Comparison of ENCODE assay signal across 24 cellular contexts in the genomic region with DNA sequence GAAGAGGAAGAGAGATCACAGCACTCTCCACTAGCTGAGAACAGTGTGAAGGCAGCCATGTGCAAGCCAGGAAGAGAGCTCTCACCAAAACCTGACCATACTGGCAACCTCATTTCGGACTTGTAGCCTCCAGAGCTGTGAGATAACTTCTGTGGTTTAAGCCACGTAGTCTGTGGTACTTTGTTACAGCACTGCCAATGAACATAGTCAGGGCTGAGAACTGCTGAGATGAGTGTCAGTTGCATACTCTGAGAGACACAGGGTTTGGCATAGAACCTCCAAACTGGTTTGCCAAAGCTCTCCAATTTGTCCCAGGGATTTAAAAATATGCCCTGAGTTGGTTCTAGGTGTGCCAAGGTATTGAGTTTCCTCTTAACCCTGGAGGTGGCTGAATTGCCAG.
DNase-seq lines count a peak whose midpoint lies in the region; ATAC-seq, FAIRE-seq and TF ChIP-seq lines count a peak whose summit lies in the region.
"Had no signal": no experiment of that assay in that cellular context is flagged by ENCODE, and none has a peak within 500 bp of the region (broad histone marks: within the 10 kb centered on the region; RNA-seq: fewer than 3 reads in every experiment).

No MANE protein-coding gene starts in this region.

- no peaks in the 10 kb centered on the region for H4K20me1 ChIP-seq in mammary epithelial cell (ENCODE audit: insufficient read depth, low read length)
- H4K20me1 ChIP-seq: BLaER1 had no signal

- H3K27me3 ChIP-seq in mammary epithelial cell (ENCODE audit: insufficient read depth, low read length) (no peaks in the 10 kb centered on the region), breast epithelium (no peaks in the 10 kb centered on the region), bronchial epithelial cell (ENCODE audit: control insufficient read depth, insufficient read depth, low read length) (peaks cover 1% of the 10 kb centered on the region), gastrocnemius medialis (no peaks in the 10 kb centered on the region)
- H3K27me3 ChIP-seq in CD4-positive, alpha-beta T cell (ENCODE audit: control insufficient read depth, insufficient read depth, low read length) = no peaks in the 10 kb centered on the region
- H3K27me3 ChIP-seq: BLaER1 had no signal

- TF ChIP-seq CTCF in mammary epithelial cell (conservative IDR thresholded peaks at IDR 0.05 in 1 of 2, IDR thresholded peaks at IDR 0.05 in 1 of 2; ENCODE audit: extremely low read depth in 1 of 2, insufficient read depth in 1 of 2, low read depth in 1 of 2, low read length in 2 of 2) = no peak
- no peak for TF ChIP-seq CTCF in breast epithelium (IDR thresholded peaks at IDR 0.05)
- no peak for TF ChIP-seq CTCF in bronchial epithelial cell (IDR thresholded peaks at IDR 0.05; ENCODE audit: insufficient read depth, low read length, severe bottlenecking)
- TF ChIP-seq CTCF in gastrocnemius medialis (IDR thresholded peaks at IDR 0.05 in 4 of 5, conservative IDR thresholded peaks at IDR 0.05 in 1 of 5) = no peak
- TF ChIP-seq CTCF in CD4-positive, alpha-beta T cell (IDR thresholded peaks at IDR 0.05) = no peak
- TF ChIP-seq CTCF in endothelial cell (IDR thresholded peaks at IDR 0.05; ENCODE audit: unreplicated experiment) = no peak

- WGBS in mammary epithelial cell (ENCODE audit: low coverage, missing lambda C conversion rate) = 46% methylated on average over 2 of the region's 2 CpGs

- no peak overlapping the region for H3K9ac ChIP-seq in mammary epithelial cell (ENCODE audit: insufficient read depth, low read length)
- H3K9ac ChIP-seq: BLaER1, GM23248 had no signal

- H3K4me3 Mint-ChIP-seq in CD4-positive, alpha-beta T cell = no peak overlapping the region
- H3K4me3 Mint-ChIP-seq in endothelial cell (ENCODE audit: unreplicated experiment) = no peak overlapping the region
- H3K4me3 Mint-ChIP-seq: CD8-positive, alpha-beta memory T cell had no signal

- intact Hi-C loops in mammary epithelial cell (cut with micrococcal nuclease) (no loop called here), breast epithelium (cut with DNase I; ENCODE audit: low total_unique reads) (loop anchor here (10.0 kb wide), 1 partner anchor 985 kb away; no protein-coding TSS in a partner anchor), gastrocnemius medialis (cut with DNase I; ENCODE audit: low total_unique reads) (no loop called here)
- intact Hi-C loops in CD4-positive, alpha-beta T cell (cut with DNase I, micrococcal nuclease) = no loop called here

- no peaks in the 10 kb centered on the region for H3K9me3 ChIP-seq in mammary epithelial cell (replicated peaks; ENCODE audit: insufficient read depth, low read length)
- no peaks in the 10 kb centered on the region for H3K9me3 ChIP-seq in breast epithelium
- H3K9me3 ChIP-seq in gastrocnemius medialis = no peaks in the 10 kb centered on the region
- H3K9me3 ChIP-seq in CD4-positive, alpha-beta T cell (ENCODE audit: control insufficient read depth, low read length) = no peaks in the 10 kb centered on the region
- H3K9me3 ChIP-seq: A549, BLaER1 had no signal

- in situ Hi-C loops in mammary epithelial cell (cut with MboI; ENCODE audit: low sequenced_read_pairs in 2 of 2) (no loop called here), gastrocnemius medialis (cut with MboI; ENCODE audit: low sequenced_read_pairs in 4 of 4) (no loop called here)

- no peaks in the 10 kb centered on the region for H3K36me3 Mint-ChIP-seq in CD4-positive, alpha-beta T cell (ENCODE audit: low read depth)
- H3K36me3 Mint-ChIP-seq in endothelial cell (ENCODE audit: low read depth, unreplicated experiment) = peaks cover 4% of the 10 kb centered on the region
- H3K36me3 Mint-ChIP-seq: CD8-positive, alpha-beta memory T cell had no signal

- H3K79me2 ChIP-seq in mammary epithelial cell (ENCODE audit: insufficient read depth, low read length) = no peaks in the 10 kb centered on the region

- no peak overlapping the region for H2AFZ ChIP-seq in mammary epithelial cell (ENCODE audit: low read depth, low read length)
- H2AFZ ChIP-seq: GM23248 had no signal

- no peaks in the 10 kb centered on the region for H3K4me1 Mint-ChIP-seq in CD4-positive, alpha-beta T cell (ENCODE audit: low read depth)
- H3K4me1 Mint-ChIP-seq in endothelial cell (ENCODE audit: unreplicated experiment) = no peaks in the 10 kb centered on the region
- H3K4me1 Mint-ChIP-seq: CD8-positive, alpha-beta memory T cell had no signal

- dilution Hi-C loops in mammary epithelial cell (cut with HindIII; ENCODE audit: low sequenced_read_pairs) = no loop called here

- peak; percentile 82 to 83 for ATAC-seq in gastrocnemius medialis
- no peak for ATAC-seq in CD4-positive, alpha-beta T cell (ENCODE audit: poor library complexity)
- ATAC-seq: A549, GM12878 had no signal

- H3K4me1 ChIP-seq in mammary epithelial cell (ENCODE audit: insufficient read depth, low read length) (peaks cover 8% of the 10 kb centered on the region), breast epithelium (no peaks in the 10 kb centered on the region), gastrocnemius medialis (peaks cover 10 to 20% of the 10 kb centered on the region in 2 donors)
- H3K4me1 ChIP-seq: A549, BLaER1 had no signal

- CTCF ChIA-PET in mammary epithelial cell (lab: Charles Lee; ENCODE audit: low non-redundant PET) = no interaction called here
- CTCF ChIA-PET in CD4-positive, alpha-beta T cell (lab: Charles Lee) = no interaction called here

- H3K9me3 Mint-ChIP-seq in CD4-positive, alpha-beta T cell = no peaks in the 10 kb centered on the region
- H3K9me3 Mint-ChIP-seq in endothelial cell (ENCODE audit: unreplicated experiment) = no peaks in the 10 kb centered on the region
- H3K9me3 Mint-ChIP-seq: CD8-positive, alpha-beta memory T cell had no signal

- H3K36me3 ChIP-seq in mammary epithelial cell (ENCODE audit: insufficient read depth, low read length) (no peaks in the 10 kb centered on the region), breast epithelium (no peaks in the 10 kb centered on the region), bronchial epithelial cell (ENCODE audit: control insufficient read depth, insufficient read depth, low read length) (no peaks in the 10 kb centered on the region), gastrocnemius medialis (no peaks in the 10 kb centered on the region)
- H3K36me3 ChIP-seq: BLaER1 had no signal

- no peak overlapping the region for H3K27ac Mint-ChIP-seq in CD4-positive, alpha-beta T cell
- no peak overlapping the region for H3K27ac Mint-ChIP-seq in endothelial cell (ENCODE audit: unreplicated experiment)

- peaks cover 4% of the 10 kb centered on the region for H3K27me3 Mint-ChIP-seq in CD4-positive, alpha-beta T cell
- no peaks in the 10 kb centered on the region for H3K27me3 Mint-ChIP-seq in endothelial cell (ENCODE audit: unreplicated experiment)

- DNase-seq in mammary epithelial cell (peak; percentile 22), breast epithelium (ENCODE audit: low spot score in 2 of 2) (no peak), OCI-M1 (lab: John Stamatoyannopoulos, UW) (peak; percentile 52), bronchial epithelial cell (ENCODE audit: low read depth) (no peak), gastrocnemius medialis (peak; percentile 6 to 11), NCI-H510A (lab: John Stamatoyannopoulos, UW) (no peak), endothelial cell (ENCODE audit: low spot score) (no peak)
- no peak for DNase-seq in CD4-positive, alpha-beta T cell
- DNase-seq: AML-193; CD8-positive, alpha-beta memory T cell; COR-L47; DMS 273 treated with DMSO at 0.1 percent for 48 hours; DMS53; DND-41; EL; GM23248; HCEC 1CT; IMR-90 had no signal

- POLR2A ChIA-PET in CD4-positive, alpha-beta T cell (lab: Charles Lee) = no interaction called here

- H3K4me3 ChIP-seq in mammary epithelial cell (replicated peaks in 1 of 3; ENCODE audit: insufficient read depth in 1 of 3, low read depth in 2 of 3, low read length in 3 of 3) (no peak overlapping the region), breast epithelium (no peak overlapping the region), bronchial epithelial cell (ENCODE audit: low read depth, low read length) (no peak overlapping the region), gastrocnemius medialis (no peak overlapping the region)
- H3K4me3 ChIP-seq: A549, BLaER1, GM12878, GM23248 had no signal

- TF ChIP-seq POLR2A in breast epithelium (IDR thresholded peaks at IDR 0.05) (no peak), gastrocnemius medialis (IDR thresholded peaks at IDR 0.05) (no peak)

- BruUV-seq in mammary epithelial cell (replicated peaks; lab: Mats Ljungman, UMichigan) = no TSS peak

- no peak overlapping the region for H3K27ac ChIP-seq in mammary epithelial cell (ENCODE audit: insufficient read depth, low read depth, low read length)
- H3K27ac ChIP-seq in breast epithelium = no peak overlapping the region
- peak overlapping the region in 2 of 4 donors; percentile 37 to 49 for H3K27ac ChIP-seq in gastrocnemius medialis
- H3K27ac ChIP-seq in CD4-positive, alpha-beta T cell (ENCODE audit: low read depth, low read length) = no peak overlapping the region
- H3K27ac ChIP-seq: 22Rv1, A549, BLaER1, GM23248 had no signal

- peak; percentile 52 for FAIRE-seq in bronchial epithelial cell (lab: Jason Lieb, UNC)
- FAIRE-seq: A549, GM12878, H54, HTR-8/SVneo had no signal

- H3K4me2 ChIP-seq in mammary epithelial cell (ENCODE audit: insufficient read depth, low read depth, low read length) = no peak overlapping the region
- H3K4me2 ChIP-seq: A549, BLaER1 had no signal

Comparison
In these comparisons a context has a peak if more than half of its experiments do, and no peak if none do; other contexts are left out.
1. DNase-seq: peak in mammary epithelial cell (single experiment), OCI-M1 (single experiment) and gastrocnemius medialis (2 of 2); none in breast epithelium (0 of 2), bronchial epithelial cell (single experiment), NCI-H510A (single experiment), CD4-positive, alpha-beta T cell (0 of 10) and endothelial cell (single experiment).